ENCODE assay signal across 17 cellular contexts in the genomic region with DNA sequence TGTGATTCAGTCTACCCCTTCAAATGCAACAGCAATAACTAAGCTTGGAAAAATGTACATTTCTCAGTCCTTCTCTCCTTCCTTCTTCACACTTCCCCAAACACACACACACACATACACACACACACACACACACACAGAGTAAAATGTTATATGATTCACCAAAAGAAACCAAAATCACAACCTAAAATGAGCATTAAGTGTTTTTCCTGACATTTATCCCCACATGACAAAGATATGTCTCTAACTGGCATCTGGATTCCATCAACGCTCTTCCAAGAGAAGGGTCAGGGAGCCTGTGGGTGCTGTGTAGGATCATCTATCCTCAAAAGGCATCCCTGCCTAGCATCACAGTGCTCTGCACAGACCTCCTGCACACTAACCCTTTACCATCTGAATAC. TPM values are rescaled to one million over a fixed set of nuclear protein-coding genes. Genes with fewer than 3 reads are reported as not detected.
DNase-seq lines count a peak whose midpoint lies in the region; ATAC-seq and TF ChIP-seq lines count a peak whose summit lies in the region.
"Had no signal": no experiment of that assay in that cellular context is flagged by ENCODE, and none has a peak within 500 bp of the region (broad histone marks: within the 10 kb centered on the region; RNA-seq: fewer than 3 reads in every experiment).

No MANE protein-coding gene starts in this region.

- no peak overlapping the region for H4K8ac ChIP-seq in mesenchymal stem cell (ENCODE audit: low read length)

- 0% methylated on average over 1 of the region's 1 CpG for WGBS in mesenchymal stem cell

- H2BK12ac ChIP-seq in mesenchymal stem cell (ENCODE audit: low read length in 2 of 2), result peak overlapping the region in 1 of 2 experiments; percentile 23

- no peaks in the 10 kb centered on the region for H3K27me3 ChIP-seq in colonic mucosa
- no peaks in the 10 kb centered on the region for H3K27me3 ChIP-seq in mesenchymal stem cell (ENCODE audit: control insufficient read depth in 1 of 2, insufficient read depth in 1 of 2, low read length in 2 of 2)
- no peaks in the 10 kb centered on the region for H3K27me3 ChIP-seq in uterus

- H2AFZ ChIP-seq in mesenchymal stem cell (ENCODE audit: low read depth, low read length), result no peak overlapping the region

- no peak overlapping the region for H2BK15ac ChIP-seq in mesenchymal stem cell (ENCODE audit: low read depth, poor library complexity, severe bottlenecking)

- H3K27ac ChIP-seq in colonic mucosa (peak overlapping the region; percentile 9), mesenchymal stem cell (ENCODE audit: low read length, poor library complexity, severe bottlenecking) (no peak overlapping the region), uterus (peak overlapping the region; percentile 56 to 72)
- H3K27ac ChIP-seq: HL-60, KMS-11 had no signal

- ATAC-seq in left ventricle myocardium superior (peak; percentile 11), left cardiac atrium (no peak), esophagus mucosa (no peak), GM21367 (IDR thresholded peaks at IDR 0.05; ENCODE audit: unreplicated experiment) (no peak)
- ATAC-seq: activated T-helper 17 cell treated with anti-CD3 and anti-CD28 coated beads, Interleukin-2, amount 50 U/mL, for 72 hours had no signal

- H3K23ac ChIP-seq in mesenchymal stem cell (ENCODE audit: low read length in 2 of 2), result no peak overlapping the region

- DNase-seq in left ventricle myocardium superior (no peak), left cardiac atrium (no peak), colonic mucosa (no peak), mesenchymal stem cell (peak; percentile 94), uterus (peak in 1 of 2 donors; percentile 55), SIG-M5 (lab: John Stamatoyannopoulos, UW) (no peak)
- DNase-seq: foreskin melanocyte; GF-D8; NCI-H1417 treated with DMSO at 0.1 percent for 48 hours; NCI-H2227 treated with DMSO at 0.1 percent for 48 hours; occipital lobe; stimulated activated CD4-positive, alpha-beta T cell treated with anti-CD3 and anti-CD28 coated beads, Interleukin-12 subunit alpha, Interleukin-12 subunit beta, amount 100 ng/mL, for 4 hours had no signal

- no peak overlapping the region for H2BK120ac ChIP-seq in mesenchymal stem cell (ENCODE audit: low read depth, low read length)

- no peak overlapping the region for H2AK5ac ChIP-seq in mesenchymal stem cell (ENCODE audit: low read length, severe bottlenecking)

- peak overlapping the region in 1 of 2 experiments; percentile 77 for H3K18ac ChIP-seq in mesenchymal stem cell (ENCODE audit: low read depth in 1 of 2, low read length in 2 of 2)

- peaks cover 2% of the 10 kb centered on the region for H3K79me1 ChIP-seq in mesenchymal stem cell (replicated peaks; ENCODE audit: low read length, poor library complexity, severe bottlenecking)

- H3K4ac ChIP-seq in mesenchymal stem cell (ENCODE audit: low read depth in 1 of 2, low read length in 2 of 2), result peak overlapping the region in 1 of 2 experiments; percentile 71

- no peak overlapping the region for H3K14ac ChIP-seq in mesenchymal stem cell (ENCODE audit: low read length in 2 of 2)

- H3K36me3 ChIP-seq in colonic mucosa, result no peaks in the 10 kb centered on the region
- peaks cover 0 to 47% of the 10 kb centered on the region in 2 experiments for H3K36me3 ChIP-seq in mesenchymal stem cell (ENCODE audit: control insufficient read depth in 1 of 2, insufficient read depth in 2 of 2, low read depth in 1 of 2, low read length in 2 of 2)
- H3K36me3 ChIP-seq in uterus, result no peaks in the 10 kb centered on the region

- H3K9me3 ChIP-seq in colonic mucosa (no peaks in the 10 kb centered on the region), mesenchymal stem cell (ENCODE audit: control insufficient read depth, low read length) (no peaks in the 10 kb centered on the region), uterus (no peaks in the 10 kb centered on the region)

- intact Hi-C loops in left ventricle myocardium superior (cut with micrococcal nuclease) (no loop called here), left cardiac atrium (cut with DNase I) (no loop called here), colonic mucosa (cut with DNase I) (no loop called here), uterus (cut with DNase I; ENCODE audit: low total_unique reads) (loop anchor here (10.0 kb wide), 1 partner anchor 79 kb away; no protein-coding TSS in a partner anchor)

- no peak overlapping the region for H2BK5ac ChIP-seq in mesenchymal stem cell (ENCODE audit: low read depth, low read length, poor library complexity, severe bottlenecking)

- TF ChIP-seq POLR2A in uterus (IDR thresholded peaks at IDR 0.05), result no peak

- TF ChIP-seq CTCF in colonic mucosa (IDR thresholded peaks at IDR 0.05) (no peak), uterus (IDR thresholded peaks at IDR 0.05) (no peak)

- no peak overlapping the region for H4K91ac ChIP-seq in mesenchymal stem cell (ENCODE audit: low read length)

- H3K9ac ChIP-seq in colonic mucosa (ENCODE audit: low read depth in 2 of 2, low read length in 2 of 2) (no peak overlapping the region), mesenchymal stem cell (ENCODE audit: low read length) (peak overlapping the region; percentile 52)
- H3K9ac ChIP-seq: KMS-11 had no signal

- no peak overlapping the region for H3K4me3 ChIP-seq in colonic mucosa
- peak overlapping the region in 1 of 2 experiments; percentile 30 for H3K4me3 ChIP-seq in mesenchymal stem cell (ENCODE audit: insufficient read depth in 1 of 2, low read depth in 1 of 2, low read length in 2 of 2)
- H3K4me3 ChIP-seq in uterus, result no peak overlapping the region

- no peak overlapping the region for H3K4me2 ChIP-seq in mesenchymal stem cell (ENCODE audit: low read length, poor library complexity, severe bottlenecking)
- H3K4me2 ChIP-seq: KMS-11 had no signal

- H3K4me1 ChIP-seq in colonic mucosa, result no peaks in the 10 kb centered on the region
- H3K4me1 ChIP-seq in mesenchymal stem cell (ENCODE audit: control insufficient read depth, insufficient read depth, low read depth, low read length), result peaks cover 4% of the 10 kb centered on the region
- peaks cover 16 to 49% of the 10 kb centered on the region in 2 donors for H3K4me1 ChIP-seq in uterus

RNA-seq across cellular contexts. Expression of a gene that starts 21.0 kb away (rescaled TPM):
- total RNA-seq in left ventricle myocardium superior (147 TPM), left cardiac atrium (10 to 100 TPM; 30.8 to 60.6 TPM), colonic mucosa (10 to 100 TPM; 13.6 to 19.1 TPM), uterus (100 to 1,000 TPM in 2 of 4 donors, 10 to 100 TPM in 2; 87.3 to 268 (median 107) TPM), esophagus mucosa (18.2 TPM)
- polyA plus RNA-seq in mesenchymal stem cell (2013, experiment 1 of 2), result 18.3 TPM
- polyA plus RNA-seq in mesenchymal stem cell (2013, experiment 2 of 2), result 17.2 TPM
- total RNA-seq: activated T-helper 17 cell treated with anti-CD3 and anti-CD28 coated beads, Interleukin-2, amount 50 U/mL, for 72 hours had no signal
